9 cellular contexts compared by ENCODE assay signal in the genomic region with DNA sequence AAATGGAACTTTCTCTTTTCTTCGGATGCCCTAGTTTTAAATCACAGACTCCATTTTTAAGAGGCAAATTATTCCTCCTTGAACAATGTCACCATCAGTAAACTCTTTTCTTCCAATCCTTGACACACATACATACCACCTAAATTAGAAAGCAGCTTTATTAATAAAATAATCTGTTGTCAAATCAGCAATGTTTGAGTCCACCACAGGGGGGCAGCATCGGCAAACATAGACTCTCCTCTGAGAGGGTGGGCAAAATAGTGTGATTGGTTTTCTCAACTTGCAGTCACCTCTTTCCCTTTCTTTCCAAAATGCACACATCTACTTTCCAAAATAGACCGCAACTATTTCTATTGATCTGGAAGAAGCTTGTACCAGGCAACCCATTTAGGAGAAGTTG.
DNase-seq lines count a peak whose midpoint lies in the region; ATAC-seq, FAIRE-seq and TF ChIP-seq lines count a peak whose summit lies in the region.
"Had no signal": no experiment of that assay in that cellular context is flagged by ENCODE, and none has a peak within 500 bp of the region (broad histone marks: within the 10 kb centered on the region; RNA-seq: fewer than 3 reads in every experiment).

No MANE protein-coding gene starts in this region.

- peak; percentile 64 for DNase-seq in A673 (ENCODE audit: low spot score)
- DNase-seq in GM23338 (ENCODE audit: low spot score), result peak; percentile 63
- DNase-seq in activated CD4-positive, alpha-beta T cell treated with anti-CD3 and anti-CD28 coated beads, Interleukin-2, amount 50 U/mL, for 4 hours, result peak; percentile 41 to 50
- DNase-seq in foreskin fibroblast, result no peak
- DNase-seq in testis, result peak; percentile 47
- DNase-seq in 8988T, result no peak
- DNase-seq in H54 (ENCODE audit: insufficient read length, low spot score), result no peak
- DNase-seq in omental fat pad (ENCODE audit: low spot score), result no peak

- TF ChIP-seq POLR2A in testis (IDR thresholded peaks at IDR 0.05) (no peak), H54 (IDR thresholded peaks at IDR 0.05; ENCODE audit: low read depth, low read length) (no peak)

- no peak overlapping the region for H3K4me3 Mint-ChIP-seq in GM23338

- no peaks in the 10 kb centered on the region for H3K27me3 Mint-ChIP-seq in GM23338 (ENCODE audit: insufficient read depth, low read depth, poor library complexity)

- H3K9me3 Mint-ChIP-seq in GM23338, result no peaks in the 10 kb centered on the region

- POLR2A ChIA-PET in A673 (lab: Charles Lee; ENCODE audit: low non-redundant PET), result no interaction called here

- H3K9me3 ChIP-seq in A673 (ENCODE audit: low read depth, low read length, poor library complexity, severe bottlenecking) (no peaks in the 10 kb centered on the region), testis (no peaks in the 10 kb centered on the region)

- CTCF ChIA-PET in A673 (lab: Charles Lee), result interaction anchor here (0.6 to 1.5 kb wide), 4 partner anchors 10 to 89 kb away, joined by 4 to 12 read pairs (median 4); no protein-coding TSS in a partner anchor

- H3K4me1 ChIP-seq in A673 (ENCODE audit: insufficient read depth, low read length, poor library complexity, severe bottlenecking) (no peaks in the 10 kb centered on the region), GM23338 (ENCODE audit: insufficient read depth) (no peaks in the 10 kb centered on the region), testis (no peaks in the 10 kb centered on the region)

- ATAC-seq in GM23338 (peak; percentile 49), omental fat pad (ENCODE audit: low FRiP score) (no peak)

- no peaks in the 10 kb centered on the region for H3K36me3 Mint-ChIP-seq in GM23338 (ENCODE audit: low read depth)

- WGBS in testis, 2 donors, result 52 to 63% methylated on average over 3 of the region's 3 CpGs

- TF ChIP-seq CTCF in A673 (conservative IDR thresholded peaks at IDR 0.05; ENCODE audit: low read depth, low read length) (peak; percentile 89), GM23338 (conservative IDR thresholded peaks at IDR 0.05; ENCODE audit: low read depth in 2 of 2) (peak; percentile 65 to 90), foreskin fibroblast (IDR thresholded peaks at IDR 0.05; ENCODE audit: low read depth, low read length) (peak; percentile 18), testis (IDR thresholded peaks at IDR 0.05) (peak in 2 of 3 experiments; percentile 23 to 49), omental fat pad (IDR thresholded peaks at IDR 0.05) (no peak)

- H3K27me3 ChIP-seq in A673 (replicated peaks; ENCODE audit: insufficient read depth, low read depth, low read length, poor library complexity) (no peaks in the 10 kb centered on the region), GM23338 (ENCODE audit: insufficient read depth) (no peaks in the 10 kb centered on the region), testis (no peaks in the 10 kb centered on the region)

- intact Hi-C loops in A673 (cut with micrococcal nuclease; ENCODE audit: unreplicated experiment), result no loop called here
- intact Hi-C loops in testis (cut with DNase I; ENCODE audit: low total_unique reads), result no loop called here

- H3K79me2 ChIP-seq in GM23338 (replicated peaks; ENCODE audit: insufficient read depth), result no peaks in the 10 kb centered on the region

- FAIRE-seq in H54 (lab: Jason Lieb, UNC), result no peak
- FAIRE-seq: colon had no signal

- H3K4me3 ChIP-seq in A673 (ENCODE audit: low read depth, low read length, poor library complexity, severe bottlenecking), result no peak overlapping the region
- no peak overlapping the region for H3K4me3 ChIP-seq in GM23338
- no peak overlapping the region for H3K4me3 ChIP-seq in foreskin fibroblast (ENCODE audit: low read depth in 1 of 2, low read length in 2 of 2)
- H3K4me3 ChIP-seq in testis, result no peak overlapping the region

- H3K9me2 ChIP-seq in GM23338 (ENCODE audit: insufficient read depth), result no peaks in the 10 kb centered on the region

- H3K36me3 ChIP-seq in A673 (ENCODE audit: insufficient read depth, low read length, poor library complexity, severe bottlenecking) (no peaks in the 10 kb centered on the region), GM23338 (ENCODE audit: insufficient read depth) (no peaks in the 10 kb centered on the region), testis (ENCODE audit: low read depth, missing control alignments) (no peaks in the 10 kb centered on the region)

- H3K4me1 Mint-ChIP-seq in GM23338, result peaks cover 8% of the 10 kb centered on the region; the same call in 2 of the 3 replicates

- H2AFZ ChIP-seq in GM23338, result no peak overlapping the region

- H3K27ac Mint-ChIP-seq in GM23338, result no peak overlapping the region

- H3F3A ChIP-seq in GM23338 (replicated peaks; ENCODE audit: low read depth), result no peaks in the 10 kb centered on the region

- H3K4me2 ChIP-seq in GM23338, result no peak overlapping the region

- no peak overlapping the region for H3K27ac ChIP-seq in A673 (ENCODE audit: low read depth, low read length, poor library complexity, severe bottlenecking)
- no peak overlapping the region for H3K27ac ChIP-seq in GM23338 (ENCODE audit: low read depth)
- no peak overlapping the region for H3K27ac ChIP-seq in testis

- H4K20me1 ChIP-seq in GM23338 (replicated peaks; ENCODE audit: insufficient read depth), result no peaks in the 10 kb centered on the region

- BruUV-seq in A673 (replicated peaks; lab: Mats Ljungman, UMichigan), result no TSS peak

TF ChIP-seq in GM23338, 12 proteins besides CTCF, POLR2A, EP300 and RAD21:
- TF ChIP-seq, protein P1, sequence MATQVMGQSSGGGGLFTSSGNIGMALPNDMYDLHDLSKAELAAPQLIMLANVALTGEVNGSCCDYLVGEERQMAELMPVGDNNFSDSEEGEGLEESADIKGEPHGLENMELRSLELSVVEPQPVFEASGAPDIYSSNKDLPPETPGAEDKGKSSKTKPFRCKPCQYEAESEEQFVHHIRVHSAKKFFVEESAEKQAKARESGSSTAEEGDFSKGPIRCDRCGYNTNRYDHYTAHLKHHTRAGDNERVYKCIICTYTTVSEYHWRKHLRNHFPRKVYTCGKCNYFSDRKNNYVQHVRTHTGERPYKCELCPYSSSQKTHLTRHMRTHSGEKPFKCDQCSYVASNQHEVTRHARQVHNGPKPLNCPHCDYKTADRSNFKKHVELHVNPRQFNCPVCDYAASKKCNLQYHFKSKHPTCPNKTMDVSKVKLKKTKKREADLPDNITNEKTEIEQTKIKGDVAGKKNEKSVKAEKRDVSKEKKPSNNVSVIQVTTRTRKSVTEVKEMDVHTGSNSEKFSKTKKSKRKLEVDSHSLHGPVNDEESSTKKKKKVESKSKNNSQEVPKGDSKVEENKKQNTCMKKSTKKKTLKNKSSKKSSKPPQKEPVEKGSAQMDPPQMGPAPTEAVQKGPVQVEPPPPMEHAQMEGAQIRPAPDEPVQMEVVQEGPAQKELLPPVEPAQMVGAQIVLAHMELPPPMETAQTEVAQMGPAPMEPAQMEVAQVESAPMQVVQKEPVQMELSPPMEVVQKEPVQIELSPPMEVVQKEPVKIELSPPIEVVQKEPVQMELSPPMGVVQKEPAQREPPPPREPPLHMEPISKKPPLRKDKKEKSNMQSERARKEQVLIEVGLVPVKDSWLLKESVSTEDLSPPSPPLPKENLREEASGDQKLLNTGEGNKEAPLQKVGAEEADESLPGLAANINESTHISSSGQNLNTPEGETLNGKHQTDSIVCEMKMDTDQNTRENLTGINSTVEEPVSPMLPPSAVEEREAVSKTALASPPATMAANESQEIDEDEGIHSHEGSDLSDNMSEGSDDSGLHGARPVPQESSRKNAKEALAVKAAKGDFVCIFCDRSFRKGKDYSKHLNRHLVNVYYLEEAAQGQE (IDR thresholded peaks at IDR 0.05; ENCODE audit: unreplicated experiment), result no peak
- no peak for TF ChIP-seq POLR2AphosphoS5 (IDR thresholded peaks at IDR 0.05; ENCODE audit: low read depth)
- TF ChIP-seq ZNF114 (CRISPR knock-in tag; IDR thresholded peaks at IDR 0.05), result no peak
- no peak for TF ChIP-seq STAT1 (IDR thresholded peaks at IDR 0.05; ENCODE audit: unreplicated experiment)

Comparison
In these comparisons a context has a peak if more than half of its experiments do, and no peak if none do; other contexts are left out.
1. DNase-seq: peak in A673 (single experiment), GM23338 (single experiment), activated CD4-positive, alpha-beta T cell treated with anti-CD3 and anti-CD28 coated beads, Interleukin-2, amount 50 U/mL, for 4 hours (2 of 2) and testis (single experiment); none in foreskin fibroblast (0 of 2), 8988T (single experiment), H54 (single experiment) and omental fat pad (single experiment).
2. CTCF ChIP-seq: peak in A673 (single experiment), GM23338 (2 of 2), foreskin fibroblast (single experiment) and testis (2 of 3); none in omental fat pad (0 of 3).